In genomic region chr2:161308178-161308955, GRCh38 we compare ENCODE assay signal across 8 cellular contexts. TPM values are rescaled to one million over a fixed set of nuclear protein-coding genes. Genes with fewer than 3 reads are reported as not detected.
DNase-seq lines count a peak whose midpoint lies in the region; ATAC-seq and TF ChIP-seq lines count a peak whose summit lies in the region.

Gene PSMD14 (plus strand): TSS chr2:161308425. CDS start chr2:161318826, 10,401 bp downstream.

- TF ChIP-seq CTCF in AG10803 (conservative IDR thresholded peaks at IDR 0.05; ENCODE audit: low read length), result no peak
- no peak for TF ChIP-seq CTCF in kidney epithelial cell (IDR thresholded peaks at IDR 0.05; ENCODE audit: insufficient read depth, low read length, poor library complexity, severe bottlenecking)

- no peaks in the 10 kb centered on the region for H3K36me3 ChIP-seq in kidney epithelial cell (ENCODE audit: control insufficient read depth, insufficient read depth, low read length)

- H3K4me3 ChIP-seq in AG10803 (ENCODE audit: low read length) (peak within 1 kb of the TSS; percentile 75), kidney epithelial cell (ENCODE audit: low read depth, low read length) (peak within 1 kb of the TSS; percentile 76)

- DNase-seq in AG10803 (ENCODE audit: low read depth), result peak; percentile 93
- DNase-seq in NCI-H460 (ENCODE audit: extremely low read depth, low read depth), result peak; percentile 96
- peak; percentile 79 for DNase-seq in activated CD4-positive, alpha-beta T cell treated with anti-CD3 and anti-CD28 coated beads for 1 hour
- peak; percentile 79 for DNase-seq in cerebellum (ENCODE audit: low spot score)
- peak; percentile 82 for DNase-seq in kidney epithelial cell (ENCODE audit: low read depth)
- DNase-seq in stimulated activated CD4-positive, alpha-beta T cell treated with anti-CD3 and anti-CD28 coated beads, Interleukin-15, amount 100 ng/mL, for 48 hours (ENCODE audit: low read depth in 2 of 2), result peak; percentile 88

- H3K27me3 ChIP-seq in kidney epithelial cell (ENCODE audit: control insufficient read depth, insufficient read depth, low read length), result no peaks in the 10 kb centered on the region

- ATAC-seq in GM19043 (IDR thresholded peaks at IDR 0.05; ENCODE audit: low read depth, unreplicated experiment) (peak; percentile 96), HG03378 (IDR thresholded peaks at IDR 0.05; ENCODE audit: unreplicated experiment) (peak; percentile 95)

RNA-seq across cellular contexts. Expression of gene PSMD14, which starts in this region (rescaled TPM):
- 206 and 211 TPM in 2 replicates for total RNA-seq in NCI-H460 (2014; rRNA removed; shearing (Covaris generic))
- 145 and 159 TPM in 2 replicates for polyA plus RNA-seq in NCI-H460 (2014; cell fraction: nucleus; rRNA removed)
- total RNA-seq in cerebellum (55.0 TPM), kidney epithelial cell (96.1 and 109 TPM in 2 replicates)

Comparison
In these comparisons a context has a peak if more than half of its experiments do, and no peak if none do; other contexts are left out.
1. Peak in every context shown above with its lines: DNase-seq, ATAC-seq and H3K4me3 ChIP-seq.